Comparison of ENCODE assay signal across 1 cellular context in genomic region chr19:3047307-3048189, GRCh38.
TF ChIP-seq lines count a peak whose summit lies in the region.

No MANE protein-coding gene starts in this region.

TF ChIP-seq in K562, 482 proteins besides CTCF, POLR2A, EP300 and RAD21 (continued from another document and continues in another):
- TF ChIP-seq CREB3 (tag; conservative IDR thresholded peaks at IDR 0.05; ENCODE audit: low read depth) (no peak), ZNF197 (CRISPR knock-in tag; IDR thresholded peaks at IDR 0.05; ENCODE audit: low read depth) (no peak), ZNF707 (CRISPR knock-in tag; conservative IDR thresholded peaks at IDR 0.05) (no peak), ZNF668 (CRISPR knock-in tag; IDR thresholded peaks at IDR 0.05) (no peak), FOSL1 (tag; conservative IDR thresholded peaks at IDR 0.05) (peak; percentile 35; the same call in 1 of the 2 replicates), NCOR1 (IDR thresholded peaks at IDR 0.05) (peak; percentile 93), U2AF1 (optimal IDR thresholded peaks at IDR 0.05; ENCODE audit: low read depth, low read length) (no peak), ZNF644 (tag; IDR thresholded peaks at IDR 0.05; ENCODE audit: low read depth) (no peak; the same call in 1 of the 2 replicates), HNRNPUL1 (IDR thresholded peaks at IDR 0.05; ENCODE audit: low read length) (no peak), EZH2 (IDR thresholded peaks at IDR 0.05; ENCODE audit: borderline replicate concordance, low read depth, low read length) (no peak), RBM15 (IDR thresholded peaks at IDR 0.05; ENCODE audit: insufficient read depth, low read length) (no peak), ASH1L (IDR thresholded peaks at IDR 0.05; ENCODE audit: borderline replicate concordance, low read depth, partially characterized antibody) (no peak), ETV1 (tag; conservative IDR thresholded peaks at IDR 0.05; ENCODE audit: low read depth) (no peak), E2F3 (CRISPR knock-in tag; IDR thresholded peaks at IDR 0.05) (no peak), NCOA2 (IDR thresholded peaks at IDR 0.05; ENCODE audit: partially characterized antibody in 2 of 2) (no peak), CHD4 (IDR thresholded peaks at IDR 0.05; ENCODE audit: insufficient read depth, insufficient replicate concordance, low read depth, low read length, poor library complexity, severe bottlenecking) (peak; percentile 88), DNMT1 (IDR thresholded peaks at IDR 0.05) (no peak), RBM25 (IDR thresholded peaks at IDR 0.05; ENCODE audit: low read depth, low read length, severe bottlenecking) (no peak), U2AF2 (optimal IDR thresholded peaks at IDR 0.05; ENCODE audit: low read depth, low read length) (no peak), FOS (IDR thresholded peaks at IDR 0.05; ENCODE audit: extremely low read depth, insufficient read length) (no peak), TCF7L2 (IDR thresholded peaks at IDR 0.05; ENCODE audit: low read depth, low read length) (no peak), RB1 (IDR thresholded peaks at IDR 0.05; ENCODE audit: low read depth) (no peak), NONO (IDR thresholded peaks at IDR 0.05; ENCODE audit: low read depth in 2 of 2, low read length in 1 of 2) (no peak), RUNX1 (IDR thresholded peaks at IDR 0.05; ENCODE audit: low read depth) (no peak), TOE1 (IDR thresholded peaks at IDR 0.05; ENCODE audit: borderline replicate concordance) (peak; percentile 72; the same call in 1 of the 2 replicates), TOE1 (CRISPR knock-in tag; IDR thresholded peaks at IDR 0.05; ENCODE audit: borderline replicate concordance, low read depth) (0 out of 2 replicates have a peak, but pooled peaks have one; percentile 28), EGR1 (conservative IDR thresholded peaks at IDR 0.05) (peak; percentile 55), PCBP2 (IDR thresholded peaks at IDR 0.05; ENCODE audit: low read depth, low read length, poor library complexity, severe bottlenecking) (no peak), SMAD2 (IDR thresholded peaks at IDR 0.05; ENCODE audit: low read depth, low read length) (no peak), TARDBP (IDR thresholded peaks at IDR 0.05) (0 out of 2 replicates have a peak, but pooled peaks have one; percentile 40), ZNF586 (CRISPR knock-in tag; conservative IDR thresholded peaks at IDR 0.05) (no peak), ZBTB7A (IDR thresholded peaks at IDR 0.05; ENCODE audit: borderline replicate concordance, control insufficient read depth, low read depth, low read length) (peak; percentile 94), ZNF766 (CRISPR knock-in tag; conservative IDR thresholded peaks at IDR 0.05) (peak; percentile 12; the same call in 1 of the 2 replicates), TSC22D4 (tag; IDR thresholded peaks at IDR 0.05) (no peak), BDP1 (IDR thresholded peaks at IDR 0.05; ENCODE audit: insufficient read depth, insufficient read length) (no peak), CEBPB (tag; IDR thresholded peaks at IDR 0.05) (peak; percentile 95), GTF2A2 (tag; IDR thresholded peaks at IDR 0.05) (no peak), CBX8 (IDR thresholded peaks at IDR 0.05; ENCODE audit: borderline replicate concordance, extremely low read depth, low read depth, low read length, poor library complexity, severe bottlenecking) (no peak), RHOXF2B (CRISPR knock-in tag; conservative IDR thresholded peaks at IDR 0.05) (no peak), ADNP (tag; IDR thresholded peaks at IDR 0.05) (peak; percentile 100), RBM14 (IDR thresholded peaks at IDR 0.05; ENCODE audit: borderline replicate concordance, insufficient read depth, low read depth, low read length) (no peak), TRIM28 (IDR thresholded peaks at IDR 0.05) (peak; percentile 68), FOXA1 (IDR thresholded peaks at IDR 0.05; ENCODE audit: borderline replicate concordance) (no peak)
- TF ChIP-seq, protein P1, sequence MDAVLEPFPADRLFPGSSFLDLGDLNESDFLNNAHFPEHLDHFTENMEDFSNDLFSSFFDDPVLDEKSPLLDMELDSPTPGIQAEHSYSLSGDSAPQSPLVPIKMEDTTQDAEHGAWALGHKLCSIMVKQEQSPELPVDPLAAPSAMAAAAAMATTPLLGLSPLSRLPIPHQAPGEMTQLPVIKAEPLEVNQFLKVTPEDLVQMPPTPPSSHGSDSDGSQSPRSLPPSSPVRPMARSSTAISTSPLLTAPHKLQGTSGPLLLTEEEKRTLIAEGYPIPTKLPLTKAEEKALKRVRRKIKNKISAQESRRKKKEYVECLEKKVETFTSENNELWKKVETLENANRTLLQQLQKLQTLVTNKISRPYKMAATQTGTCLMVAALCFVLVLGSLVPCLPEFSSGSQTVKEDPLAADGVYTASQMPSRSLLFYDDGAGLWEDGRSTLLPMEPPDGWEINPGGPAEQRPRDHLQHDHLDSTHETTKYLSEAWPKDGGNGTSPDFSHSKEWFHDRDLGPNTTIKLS (IDR thresholded peaks at IDR 0.05; ENCODE audit: borderline replicate concordance, low read depth): 0 out of 2 replicates have a peak, but pooled peaks have one; percentile 29
- TF ChIP-seq, protein P2, sequence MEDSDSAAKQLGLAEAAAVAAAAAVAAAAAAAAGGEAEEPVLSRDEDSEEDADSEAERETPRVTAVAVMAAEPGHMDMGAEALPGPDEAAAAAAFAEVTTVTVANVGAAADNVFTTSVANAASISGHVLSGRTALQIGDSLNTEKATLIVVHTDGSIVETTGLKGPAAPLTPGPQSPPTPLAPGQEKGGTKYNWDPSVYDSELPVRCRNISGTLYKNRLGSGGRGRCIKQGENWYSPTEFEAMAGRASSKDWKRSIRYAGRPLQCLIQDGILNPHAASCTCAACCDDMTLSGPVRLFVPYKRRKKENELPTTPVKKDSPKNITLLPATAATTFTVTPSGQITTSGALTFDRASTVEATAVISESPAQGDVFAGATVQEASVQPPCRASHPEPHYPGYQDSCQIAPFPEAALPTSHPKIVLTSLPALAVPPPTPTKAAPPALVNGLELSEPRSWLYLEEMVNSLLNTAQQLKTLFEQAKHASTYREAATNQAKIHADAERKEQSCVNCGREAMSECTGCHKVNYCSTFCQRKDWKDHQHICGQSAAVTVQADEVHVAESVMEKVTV (CRISPR knock-in tag; IDR thresholded peaks at IDR 0.05): no peak
- TF ChIP-seq, protein P3, sequence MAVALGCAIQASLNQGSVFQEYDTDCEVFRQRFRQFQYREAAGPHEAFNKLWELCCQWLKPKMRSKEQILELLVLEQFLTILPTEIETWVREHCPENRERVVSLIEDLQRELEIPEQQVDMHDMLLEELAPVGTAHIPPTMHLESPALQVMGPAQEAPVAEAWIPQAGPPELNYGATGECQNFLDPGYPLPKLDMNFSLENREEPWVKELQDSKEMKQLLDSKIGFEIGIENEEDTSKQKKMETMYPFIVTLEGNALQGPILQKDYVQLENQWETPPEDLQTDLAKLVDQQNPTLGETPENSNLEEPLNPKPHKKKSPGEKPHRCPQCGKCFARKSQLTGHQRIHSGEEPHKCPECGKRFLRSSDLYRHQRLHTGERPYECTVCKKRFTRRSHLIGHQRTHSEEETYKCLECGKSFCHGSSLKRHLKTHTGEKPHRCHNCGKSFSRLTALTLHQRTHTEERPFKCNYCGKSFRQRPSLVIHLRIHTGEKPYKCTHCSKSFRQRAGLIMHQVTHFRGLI (CRISPR knock-in tag; IDR thresholded peaks at IDR 0.05): no peak
- TF ChIP-seq, protein P4, sequence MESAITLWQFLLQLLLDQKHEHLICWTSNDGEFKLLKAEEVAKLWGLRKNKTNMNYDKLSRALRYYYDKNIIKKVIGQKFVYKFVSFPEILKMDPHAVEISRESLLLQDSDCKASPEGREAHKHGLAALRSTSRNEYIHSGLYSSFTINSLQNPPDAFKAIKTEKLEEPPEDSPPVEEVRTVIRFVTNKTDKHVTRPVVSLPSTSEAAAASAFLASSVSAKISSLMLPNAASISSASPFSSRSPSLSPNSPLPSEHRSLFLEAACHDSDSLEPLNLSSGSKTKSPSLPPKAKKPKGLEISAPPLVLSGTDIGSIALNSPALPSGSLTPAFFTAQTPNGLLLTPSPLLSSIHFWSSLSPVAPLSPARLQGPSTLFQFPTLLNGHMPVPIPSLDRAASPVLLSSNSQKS (CRISPR knock-in tag; IDR thresholded peaks at IDR 0.05): no peak
- TF ChIP-seq, protein P5, sequence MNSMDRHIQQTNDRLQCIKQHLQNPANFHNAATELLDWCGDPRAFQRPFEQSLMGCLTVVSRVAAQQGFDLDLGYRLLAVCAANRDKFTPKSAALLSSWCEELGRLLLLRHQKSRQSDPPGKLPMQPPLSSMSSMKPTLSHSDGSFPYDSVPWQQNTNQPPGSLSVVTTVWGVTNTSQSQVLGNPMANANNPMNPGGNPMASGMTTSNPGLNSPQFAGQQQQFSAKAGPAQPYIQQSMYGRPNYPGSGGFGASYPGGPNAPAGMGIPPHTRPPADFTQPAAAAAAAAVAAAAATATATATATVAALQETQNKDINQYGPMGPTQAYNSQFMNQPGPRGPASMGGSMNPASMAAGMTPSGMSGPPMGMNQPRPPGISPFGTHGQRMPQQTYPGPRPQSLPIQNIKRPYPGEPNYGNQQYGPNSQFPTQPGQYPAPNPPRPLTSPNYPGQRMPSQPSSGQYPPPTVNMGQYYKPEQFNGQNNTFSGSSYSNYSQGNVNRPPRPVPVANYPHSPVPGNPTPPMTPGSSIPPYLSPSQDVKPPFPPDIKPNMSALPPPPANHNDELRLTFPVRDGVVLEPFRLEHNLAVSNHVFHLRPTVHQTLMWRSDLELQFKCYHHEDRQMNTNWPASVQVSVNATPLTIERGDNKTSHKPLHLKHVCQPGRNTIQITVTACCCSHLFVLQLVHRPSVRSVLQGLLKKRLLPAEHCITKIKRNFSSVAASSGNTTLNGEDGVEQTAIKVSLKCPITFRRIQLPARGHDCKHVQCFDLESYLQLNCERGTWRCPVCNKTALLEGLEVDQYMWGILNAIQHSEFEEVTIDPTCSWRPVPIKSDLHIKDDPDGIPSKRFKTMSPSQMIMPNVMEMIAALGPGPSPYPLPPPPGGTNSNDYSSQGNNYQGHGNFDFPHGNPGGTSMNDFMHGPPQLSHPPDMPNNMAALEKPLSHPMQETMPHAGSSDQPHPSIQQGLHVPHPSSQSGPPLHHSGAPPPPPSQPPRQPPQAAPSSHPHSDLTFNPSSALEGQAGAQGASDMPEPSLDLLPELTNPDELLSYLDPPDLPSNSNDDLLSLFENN (IDR thresholded peaks at IDR 0.05; ENCODE audit: low read depth in 2 of 2, low read length in 2 of 2): peak in 1 of 2 experiments; percentile 84; a peak in 2 of 4 replicates
- TF ChIP-seq, protein P6, sequence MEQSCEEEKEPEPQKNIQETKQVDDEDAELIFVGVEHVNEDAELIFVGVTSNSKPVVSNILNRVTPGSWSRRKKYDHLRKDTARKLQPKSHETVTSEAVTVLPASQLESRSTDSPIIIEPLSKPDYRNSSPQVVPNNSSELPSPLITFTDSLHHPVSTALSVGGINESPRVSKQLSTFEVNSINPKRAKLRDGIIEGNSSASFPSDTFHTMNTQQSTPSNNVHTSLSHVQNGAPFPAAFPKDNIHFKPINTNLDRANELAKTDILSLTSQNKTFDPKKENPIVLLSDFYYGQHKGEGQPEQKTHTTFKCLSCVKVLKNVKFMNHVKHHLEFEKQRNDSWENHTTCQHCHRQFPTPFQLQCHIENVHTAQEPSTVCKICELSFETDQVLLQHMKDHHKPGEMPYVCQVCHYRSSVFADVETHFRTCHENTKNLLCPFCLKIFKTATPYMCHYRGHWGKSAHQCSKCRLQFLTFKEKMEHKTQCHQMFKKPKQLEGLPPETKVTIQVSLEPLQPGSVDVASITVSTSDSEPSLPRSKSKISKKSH (CRISPR knock-in tag; IDR thresholded peaks at IDR 0.05): no peak
- TF ChIP-seq, protein P7, sequence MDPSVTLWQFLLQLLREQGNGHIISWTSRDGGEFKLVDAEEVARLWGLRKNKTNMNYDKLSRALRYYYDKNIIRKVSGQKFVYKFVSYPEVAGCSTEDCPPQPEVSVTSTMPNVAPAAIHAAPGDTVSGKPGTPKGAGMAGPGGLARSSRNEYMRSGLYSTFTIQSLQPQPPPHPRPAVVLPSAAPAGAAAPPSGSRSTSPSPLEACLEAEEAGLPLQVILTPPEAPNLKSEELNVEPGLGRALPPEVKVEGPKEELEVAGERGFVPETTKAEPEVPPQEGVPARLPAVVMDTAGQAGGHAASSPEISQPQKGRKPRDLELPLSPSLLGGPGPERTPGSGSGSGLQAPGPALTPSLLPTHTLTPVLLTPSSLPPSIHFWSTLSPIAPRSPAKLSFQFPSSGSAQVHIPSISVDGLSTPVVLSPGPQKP (CRISPR knock-in tag; IDR thresholded peaks at IDR 0.05): no peak
- TF ChIP-seq, protein P8, sequence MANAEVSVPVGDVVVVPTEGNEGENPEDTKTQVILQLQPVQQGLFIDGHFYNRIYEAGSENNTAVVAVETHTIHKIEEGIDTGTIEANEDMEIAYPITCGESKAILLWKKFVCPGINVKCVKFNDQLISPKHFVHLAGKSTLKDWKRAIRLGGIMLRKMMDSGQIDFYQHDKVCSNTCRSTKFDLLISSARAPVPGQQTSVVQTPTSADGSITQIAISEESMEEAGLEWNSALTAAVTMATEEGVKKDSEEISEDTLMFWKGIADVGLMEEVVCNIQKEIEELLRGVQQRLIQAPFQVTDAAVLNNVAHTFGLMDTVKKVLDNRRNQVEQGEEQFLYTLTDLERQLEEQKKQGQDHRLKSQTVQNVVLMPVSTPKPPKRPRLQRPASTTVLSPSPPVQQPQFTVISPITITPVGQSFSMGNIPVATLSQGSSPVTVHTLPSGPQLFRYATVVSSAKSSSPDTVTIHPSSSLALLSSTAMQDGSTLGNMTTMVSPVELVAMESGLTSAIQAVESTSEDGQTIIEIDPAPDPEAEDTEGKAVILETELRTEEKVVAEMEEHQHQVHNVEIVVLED (CRISPR knock-in tag; IDR thresholded peaks at IDR 0.05): no peak
- TF ChIP-seq, protein P9, sequence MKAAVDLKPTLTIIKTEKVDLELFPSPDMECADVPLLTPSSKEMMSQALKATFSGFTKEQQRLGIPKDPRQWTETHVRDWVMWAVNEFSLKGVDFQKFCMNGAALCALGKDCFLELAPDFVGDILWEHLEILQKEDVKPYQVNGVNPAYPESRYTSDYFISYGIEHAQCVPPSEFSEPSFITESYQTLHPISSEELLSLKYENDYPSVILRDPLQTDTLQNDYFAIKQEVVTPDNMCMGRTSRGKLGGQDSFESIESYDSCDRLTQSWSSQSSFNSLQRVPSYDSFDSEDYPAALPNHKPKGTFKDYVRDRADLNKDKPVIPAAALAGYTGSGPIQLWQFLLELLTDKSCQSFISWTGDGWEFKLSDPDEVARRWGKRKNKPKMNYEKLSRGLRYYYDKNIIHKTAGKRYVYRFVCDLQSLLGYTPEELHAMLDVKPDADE (conservative IDR thresholded peaks at IDR 0.05; ENCODE audit: control insufficient read depth, low read depth, low read length): no peak
